28 cellular contexts compared by ENCODE assay signal in genomic region chr1:228440761-228441500, GRCh38.
"Had no signal": no experiment of that assay in that cellular context is flagged by ENCODE, and none has a peak within 500 bp of the region (broad histone marks: within the 10 kb centered on the region; RNA-seq: fewer than 3 reads in every experiment).

No MANE protein-coding gene starts in this region.

- H3K9ac ChIP-seq: parathyroid adenoma had no signal

- H3K9me3 Mint-ChIP-seq: immature natural killer cell; mesothelial cell of epicardium; natural killer cell treated with Interleukin-12 subunit alpha and Interleukin-12 subunit beta and Interleukin-15 and Interleukin-18, amount 100 ng/mL, for 72 hours; neural crest cell; stimulated activated effector memory CD8-positive, alpha-beta T cell treated with anti-CD3 and anti-CD28 coated beads, Interleukin-12 subunit alpha, Interleukin-12 subunit beta, amount 100 ng/mL, for 72 hours; stimulated activated naive CD8-positive, alpha-beta T cell treated with anti-CD3 and anti-CD28 coated beads, Interleukin-15, amount 100 ng/mL, for 72 hours; type B pancreatic cell had no signal

- H3K79me2 ChIP-seq: parathyroid adenoma had no signal

- H3K4me3 Mint-ChIP-seq: immature natural killer cell; mesothelial cell of epicardium; naive thymus-derived CD4-positive, alpha-beta T cell; natural killer cell treated with Interleukin-12 subunit alpha and Interleukin-12 subunit beta and Interleukin-15 and Interleukin-18, amount 100 ng/mL, for 72 hours; neural crest cell; stimulated activated effector memory CD8-positive, alpha-beta T cell treated with anti-CD3 and anti-CD28 coated beads, Interleukin-12 subunit alpha, Interleukin-12 subunit beta, amount 100 ng/mL, for 72 hours; stimulated activated naive CD8-positive, alpha-beta T cell treated with anti-CD3 and anti-CD28 coated beads, Interleukin-15, amount 100 ng/mL, for 72 hours; type B pancreatic cell had no signal

- H3K4me3 ChIP-seq: heart left ventricle, left ventricle myocardium inferior, lung, prostate gland, sigmoid colon, smooth muscle cell, tibial nerve, uterus had no signal

- H3K36me3 Mint-ChIP-seq: immature natural killer cell; mesothelial cell of epicardium; natural killer cell treated with Interleukin-12 subunit alpha and Interleukin-12 subunit beta and Interleukin-15 and Interleukin-18, amount 100 ng/mL, for 72 hours; stimulated activated effector memory CD8-positive, alpha-beta T cell treated with anti-CD3 and anti-CD28 coated beads, Interleukin-12 subunit alpha, Interleukin-12 subunit beta, amount 100 ng/mL, for 72 hours; type B pancreatic cell had no signal

- H3K27ac Mint-ChIP-seq: immature natural killer cell; mesothelial cell of epicardium; naive thymus-derived CD4-positive, alpha-beta T cell; stimulated activated effector memory CD8-positive, alpha-beta T cell treated with anti-CD3 and anti-CD28 coated beads, Interleukin-12 subunit alpha, Interleukin-12 subunit beta, amount 100 ng/mL, for 72 hours; stimulated activated naive CD8-positive, alpha-beta T cell treated with anti-CD3 and anti-CD28 coated beads, Interleukin-15, amount 100 ng/mL, for 72 hours; type B pancreatic cell had no signal

- H2AFZ ChIP-seq: parathyroid adenoma had no signal

- FAIRE-seq: islet of Langerhans, kidney had no signal

- ATAC-seq: heart left ventricle; naive thymus-derived CD4-positive, alpha-beta T cell; natural killer cell treated with Interleukin-12 subunit alpha and Interleukin-12 subunit beta and Interleukin-15 and Interleukin-18, amount 100 ng/mL, for 72 hours; right cardiac atrium; stimulated activated effector memory CD8-positive, alpha-beta T cell treated with anti-CD3 and anti-CD28 coated beads, Interleukin-12 subunit alpha, Interleukin-12 subunit beta, amount 100 ng/mL, for 72 hours; stimulated activated naive CD8-positive, alpha-beta T cell treated with anti-CD3 and anti-CD28 coated beads, Interleukin-15, amount 100 ng/mL, for 72 hours had no signal

- H3K4me2 ChIP-seq: smooth muscle cell had no signal

- H3K9me3 ChIP-seq: heart left ventricle, left ventricle myocardium inferior, neutrophil, prostate gland, sigmoid colon, tibial nerve, uterus had no signal

- H3K27ac ChIP-seq: heart left ventricle, left ventricle myocardium inferior, neutrophil, parathyroid adenoma, prostate gland, sigmoid colon, tibial nerve, uterus had no signal

- DNase-seq: heart left ventricle; hypothalamus; immature natural killer cell; kidney; left ventricle myocardium inferior; mesendoderm; naive thymus-derived CD4-positive, alpha-beta T cell; occipital lobe; retina; right cardiac atrium; sigmoid colon; stimulated activated CD4-positive, alpha-beta T cell treated with anti-CD3 and anti-CD28 coated beads, Interleukin-1b, Interleukin-23, amount 100 ng/mL, for 48 hours; stimulated activated CD4-positive, alpha-beta T cell treated with anti-CD3 and anti-CD28 coated beads, Interleukin-2, amount 100 ng/mL, for 48 hours; stimulated activated naive CD4-positive, alpha-beta T cell; stimulated activated naive CD8-positive, alpha-beta T cell treated with anti-CD3 and anti-CD28 coated beads, Interleukin-15, amount 100 ng/mL, for 72 hours; uterus had no signal

- H3K36me3 ChIP-seq: heart left ventricle, left ventricle myocardium inferior, neutrophil, prostate gland, sigmoid colon, tibial nerve, uterus had no signal

- H3K4me1 ChIP-seq: parathyroid adenoma, prostate gland, uterus had no signal
